In genomic region chr9:129776096-129776495, GRCh38 we compare ENCODE assay signal across 2 cellular contexts. TPM values are rescaled to one million over a fixed set of nuclear protein-coding genes. Genes with fewer than 3 reads are reported as not detected.
"Had no signal": no experiment of that assay in that cellular context is flagged by ENCODE, and none has a peak within 500 bp of the region (broad histone marks: within the 10 kb centered on the region; RNA-seq: fewer than 3 reads in every experiment).

No MANE protein-coding gene starts in this region.

RNA-seq across cellular contexts. Expression of gene PTGES, which starts 23.3 kb away (rescaled TPM):
- polyA plus RNA-seq: immature natural killer cell; naive thymus-derived CD4-positive, alpha-beta T cell had no signal
